In the genomic region with DNA sequence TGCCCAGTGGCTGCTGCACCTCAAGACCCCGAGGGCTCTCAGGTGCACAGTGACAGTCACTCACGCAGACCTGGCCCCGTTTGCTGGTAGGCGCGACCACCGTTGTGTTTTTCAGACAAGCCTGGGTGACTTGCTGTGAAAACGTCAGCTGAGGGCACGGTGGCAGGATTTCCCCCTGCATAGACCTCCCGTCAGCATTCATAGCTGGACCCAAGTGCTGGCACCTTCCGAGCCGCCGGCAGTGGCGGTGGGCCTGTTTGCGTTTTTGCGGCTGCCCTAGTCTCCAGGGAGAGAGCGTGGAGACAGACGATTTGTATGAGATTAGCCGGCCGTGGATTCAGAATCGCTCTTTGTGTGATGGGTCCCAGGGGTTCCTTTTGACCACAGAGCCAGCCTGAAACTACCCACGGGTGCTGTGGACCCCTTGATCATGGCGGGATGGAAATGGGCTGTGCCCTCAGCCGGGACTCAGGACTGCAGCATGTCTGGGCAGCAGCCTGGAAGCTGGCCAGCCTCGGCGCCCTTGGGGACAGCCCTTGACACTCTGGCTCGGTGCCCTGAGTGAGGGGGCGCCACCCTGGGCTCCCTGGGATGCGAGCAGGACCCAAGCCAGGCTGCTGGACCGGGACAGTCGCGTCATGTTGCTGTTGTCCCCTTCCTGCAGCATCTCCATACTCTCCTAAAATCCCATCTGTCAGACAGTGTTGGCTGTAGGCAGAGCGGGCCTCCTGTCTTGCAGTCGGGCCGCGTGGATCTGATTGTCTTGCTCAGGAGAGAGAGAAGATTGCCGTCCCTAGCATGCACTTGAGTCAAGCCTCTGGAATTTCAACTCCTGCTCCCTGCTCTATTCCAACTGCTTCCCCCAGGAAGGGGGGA, we compare ENCODE assay signal across 1 cellular context.
TF ChIP-seq lines count a peak whose summit lies in the region.

No MANE protein-coding gene starts in this region.

TF ChIP-seq in A549, 52 proteins besides CTCF, POLR2A, EP300 and RAD21:
- TF ChIP-seq MAFK (IDR thresholded peaks at IDR 0.05; ENCODE audit: partially characterized antibody): no peak
- no peak for TF ChIP-seq BHLHE40 (IDR thresholded peaks at IDR 0.05; ENCODE audit: low read depth, low read length)
- no peak for TF ChIP-seq RARB (CRISPR knock-in tag; IDR thresholded peaks at IDR 0.05)
- TF ChIP-seq CHD4 (IDR thresholded peaks at IDR 0.05; ENCODE audit: borderline replicate concordance): no peak
- TF ChIP-seq GATA3 (IDR thresholded peaks at IDR 0.05; ENCODE audit: borderline replicate concordance): no peak
